ENCODE assay signal across 8 cellular contexts in genomic region chr10:132335189-132336063, GRCh38. TPM values are rescaled to one million over a fixed set of nuclear protein-coding genes. Genes with fewer than 3 reads are reported as not detected.
DNase-seq lines count a peak whose midpoint lies in the region; ATAC-seq and TF ChIP-seq lines count a peak whose summit lies in the region.

No MANE protein-coding gene starts in this region.

- DNase-seq in sciatic nerve (ENCODE audit: low spot score): no peak
- DNase-seq in foreskin melanocyte: no peak
- no peak for DNase-seq in NCI-H524 (lab: John Stamatoyannopoulos, UW)
- DNase-seq in HT-29 (ENCODE audit: low spot score): no peak

- peak; percentile 50 for ATAC-seq in GM18868 (IDR thresholded peaks at IDR 0.05; ENCODE audit: unreplicated experiment)
- peak; percentile 35 for ATAC-seq in HG03039 (IDR thresholded peaks at IDR 0.05; ENCODE audit: unreplicated experiment)
- peak; percentile 44 for ATAC-seq in sciatic nerve
- ATAC-seq in HG03565 (IDR thresholded peaks at IDR 0.05; ENCODE audit: unreplicated experiment): no peak

- H3K27ac ChIP-seq in VCaP: peak overlapping the region; percentile 75

- no peak for TF ChIP-seq CTCF in VCaP (conservative IDR thresholded peaks at IDR 0.05)

- intact Hi-C loops in sciatic nerve (cut with DNase I): no loop called here

RNA-seq across cellular contexts. Expression of gene LRRC27, which starts 3.4 kb away (rescaled TPM):
- 12.4 TPM for total RNA-seq in sciatic nerve
- total RNA-seq in HT-29 (2014; rRNA removed; shearing (Covaris generic)): 3.3 and 11.1 TPM in 2 replicates

RNA-seq across cellular contexts. Expression of gene STK32C, which starts 27.7 kb away (rescaled TPM):
- 11.1 TPM for total RNA-seq in sciatic nerve
- 19.4 and 20.8 TPM in 2 replicates for total RNA-seq in HT-29 (2014; rRNA removed; shearing (Covaris generic))
